In the genomic region with DNA sequence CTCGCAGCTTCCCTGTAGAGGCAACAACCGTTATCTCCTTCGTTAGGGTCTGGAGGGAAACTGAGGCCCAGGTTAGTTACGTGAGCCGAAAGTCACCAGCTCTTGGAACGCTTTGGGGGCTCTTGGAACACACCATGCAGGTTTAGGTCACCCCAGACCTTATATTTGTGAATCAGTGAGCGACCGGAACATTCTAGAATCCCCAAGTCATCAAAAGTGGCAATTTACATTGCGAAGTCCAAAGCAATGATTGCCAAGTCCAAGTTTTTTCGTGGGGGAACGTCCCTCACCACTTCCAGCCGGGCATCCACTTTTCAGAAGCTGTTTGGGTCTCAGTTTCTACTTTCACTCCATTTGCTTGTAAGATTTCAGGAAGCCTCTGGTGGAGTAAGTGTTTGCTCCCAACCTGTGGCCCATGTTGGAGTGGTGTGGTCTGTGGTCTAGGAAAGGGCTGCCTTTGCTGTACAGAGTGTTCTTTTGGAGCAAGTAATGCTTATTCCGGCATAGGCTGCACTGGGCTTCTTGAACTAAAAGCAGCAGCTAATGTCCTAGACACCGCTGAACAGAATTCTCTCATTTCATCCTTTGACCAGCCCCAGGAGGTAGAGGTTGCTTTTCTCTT, we compare ENCODE assay signal across 8 cellular contexts. TPM values are rescaled to one million over a fixed set of nuclear protein-coding genes. Genes with fewer than 3 reads are reported as not detected.
DNase-seq lines count a peak whose midpoint lies in the region; ATAC-seq and TF ChIP-seq lines count a peak whose summit lies in the region.

No MANE protein-coding gene starts in this region.

- no peak for DNase-seq in Caco-2
- DNase-seq in Panc1 (ENCODE audit: low read depth, low spot score): no peak
- DNase-seq in endodermal cell: peak; percentile 45
- no peak for DNase-seq in neural progenitor cell (ENCODE audit: low spot score)
- no peak for DNase-seq in NCI-H2196 (lab: John Stamatoyannopoulos, UW; ENCODE audit: unreplicated experiment)
- no peak for DNase-seq in middle frontal gyrus (ENCODE audit: extremely low spot score, low spot score)

- CTCF ChIA-PET in Caco-2 (lab: Charles Lee) (interaction anchor here (1.1 kb wide), 2 partner anchors 33 to 192 kb away, joined by 3 to 7 read pairs; a partner anchor contains a TSS), Panc1 (lab: Charles Lee) (interaction anchor here (1.0 kb wide), 1 partner anchor 190 kb away, joined by 4 read pairs; no protein-coding TSS in a partner anchor)

- 46 to 51% methylated on average over 12 to 14 of the region's 14 CpGs for WGBS in endodermal cell (ENCODE audit: insufficient coverage in 1 of 2, insufficient read length in 1 of 2), 2 experiments

- no peaks in the 10 kb centered on the region for H3K9me3 Mint-ChIP-seq in Caco-2 (ENCODE audit: unreplicated experiment)
- H3K9me3 Mint-ChIP-seq in endodermal cell: no peaks in the 10 kb centered on the region
- peaks cover 6% of the 10 kb centered on the region for H3K9me3 Mint-ChIP-seq in neural progenitor cell

- H3K27me3 ChIP-seq in Caco-2 (replicated peaks; ENCODE audit: control insufficient read depth, insufficient read depth, low read length) (no peaks in the 10 kb centered on the region), Panc1 (ENCODE audit: control insufficient read depth, insufficient read depth, low read length) (no peaks in the 10 kb centered on the region), endodermal cell (ENCODE audit: control insufficient read depth, insufficient read depth, low read length, poor library complexity, severe bottlenecking) (no peaks in the 10 kb centered on the region), neural progenitor cell (peaks cover 40% of the 10 kb centered on the region)

- H3K4me2 ChIP-seq in neural progenitor cell: peak overlapping the region; percentile 69

- no peaks in the 10 kb centered on the region for H3K79me2 ChIP-seq in neural progenitor cell (ENCODE audit: low read depth)

- H3K4me1 Mint-ChIP-seq in Caco-2 (ENCODE audit: low read depth, unreplicated experiment) (peaks cover 15% of the 10 kb centered on the region), endodermal cell (peaks cover 62% of the 10 kb centered on the region), neural progenitor cell (peaks cover 54% of the 10 kb centered on the region)

- H3K4me1 ChIP-seq in Caco-2 (peaks cover 32% of the 10 kb centered on the region), Panc1 (ENCODE audit: control insufficient read depth, insufficient read depth, low read length) (peaks cover 80% of the 10 kb centered on the region), endodermal cell (ENCODE audit: control insufficient read depth, insufficient read depth, low read length) (peaks cover 23% of the 10 kb centered on the region), neural progenitor cell (peaks cover 19% of the 10 kb centered on the region)

- BruUV-seq in Caco-2 (replicated peaks; lab: Mats Ljungman, UMichigan) (TSS peak; percentile 38), Panc1 (replicated peaks; lab: Mats Ljungman, UMichigan) (TSS peak; percentile 81)

- H3K4me3 Mint-ChIP-seq in Caco-2 (ENCODE audit: unreplicated experiment): peak overlapping the region; percentile 71
- peak overlapping the region; percentile 50 for H3K4me3 Mint-ChIP-seq in endodermal cell
- H3K4me3 Mint-ChIP-seq in neural progenitor cell: peak overlapping the region; percentile 82

- ATAC-seq in Panc1 (no peak), GM21423 (IDR thresholded peaks at IDR 0.05; ENCODE audit: unreplicated experiment) (no peak), HG02678 (IDR thresholded peaks at IDR 0.05; ENCODE audit: unreplicated experiment) (no peak)

- H3K4me3 ChIP-seq in Caco-2 (ENCODE audit: low read depth, low read length) (peak overlapping the region; percentile 76), Panc1 (ENCODE audit: low read depth in 2 of 2, low read length in 2 of 2) (peak overlapping the region; percentile 55 to 72), endodermal cell (ENCODE audit: low read length) (peak overlapping the region; percentile 72), neural progenitor cell (peak overlapping the region; percentile 56)

- H3K36me3 Mint-ChIP-seq in Caco-2 (ENCODE audit: insufficient read depth, unreplicated experiment): peaks cover 4% of the 10 kb centered on the region
- peaks cover 3% of the 10 kb centered on the region for H3K36me3 Mint-ChIP-seq in endodermal cell (ENCODE audit: low read depth)
- no peaks in the 10 kb centered on the region for H3K36me3 Mint-ChIP-seq in neural progenitor cell

- H3K27me3 Mint-ChIP-seq in Caco-2 (ENCODE audit: insufficient read depth, unreplicated experiment) (no peaks in the 10 kb centered on the region), endodermal cell (ENCODE audit: insufficient read depth) (no peaks in the 10 kb centered on the region), neural progenitor cell (ENCODE audit: insufficient read depth, low read depth) (peaks cover 4% of the 10 kb centered on the region)

- POLR2A ChIA-PET in Caco-2 (lab: Charles Lee) (interaction anchor here (0.5 to 0.9 kb wide), 2 partner anchors 35 to 42 kb away, joined by 3 to 4 read pairs; no protein-coding TSS in a partner anchor), Panc1 (lab: Charles Lee) (interaction anchor here (0.7 kb wide), 1 partner anchor 10 kb away, joined by 3 read pairs; no protein-coding TSS in a partner anchor)

- H3K27ac ChIP-seq in Panc1 (ENCODE audit: low read length) (peak overlapping the region; percentile 99), endodermal cell (ENCODE audit: low read depth, low read length) (peak overlapping the region; percentile 91), neural progenitor cell (no peak overlapping the region)

- no peaks in the 10 kb centered on the region for H3K9me3 ChIP-seq in Caco-2
- no peaks in the 10 kb centered on the region; the same call in 1 of the 2 replicates for H3K9me3 ChIP-seq in Panc1 (ENCODE audit: control insufficient read depth, insufficient read depth, low read depth, low read length)
- H3K9me3 ChIP-seq in endodermal cell (ENCODE audit: control insufficient read depth, low read length): no peaks in the 10 kb centered on the region
- no peaks in the 10 kb centered on the region for H3K9me3 ChIP-seq in neural progenitor cell (ENCODE audit: low read depth)

- peak overlapping the region; percentile 59 for H2AFZ ChIP-seq in neural progenitor cell (replicated peaks)

- peak overlapping the region; percentile 32 for H3K27ac Mint-ChIP-seq in Caco-2 (ENCODE audit: unreplicated experiment)
- peak overlapping the region; percentile 97 for H3K27ac Mint-ChIP-seq in endodermal cell
- peak overlapping the region; percentile 63 for H3K27ac Mint-ChIP-seq in neural progenitor cell

- no peaks in the 10 kb centered on the region for H4K20me1 ChIP-seq in neural progenitor cell (ENCODE audit: low read depth)

- H3K36me3 ChIP-seq in Caco-2 (ENCODE audit: control insufficient read depth, insufficient read depth, low read length) (no peaks in the 10 kb centered on the region), Panc1 (ENCODE audit: control insufficient read depth, insufficient read depth, low read length) (no peaks in the 10 kb centered on the region), endodermal cell (ENCODE audit: control insufficient read depth, insufficient read depth, low read length) (no peaks in the 10 kb centered on the region), neural progenitor cell (no peaks in the 10 kb centered on the region)

- H3F3A ChIP-seq in neural progenitor cell (ENCODE audit: low read depth): peaks cover 42% of the 10 kb centered on the region

- TF ChIP-seq CTCF in Caco-2 (IDR thresholded peaks at IDR 0.05; ENCODE audit: insufficient read depth in 1 of 2, low read depth in 1 of 2, low read length in 1 of 2, severe bottlenecking in 1 of 2, unreplicated experiment in 1 of 2) (no peak), Panc1 (IDR thresholded peaks at IDR 0.05) (no peak), endodermal cell (conservative IDR thresholded peaks at IDR 0.05) (no peak), neural progenitor cell (IDR thresholded peaks at IDR 0.05) (no peak)

- in situ Hi-C loops in Panc1 (cut with HindIII; ENCODE audit: low pct_unique_long_range_greater_than_20kb, low sequenced_read_pairs): no loop called here

- H3K9ac ChIP-seq in endodermal cell (ENCODE audit: extremely low read depth, low read length, poor library complexity, severe bottlenecking) (peak overlapping the region; percentile 69), neural progenitor cell (no peak overlapping the region)

- intact Hi-C loops in Caco-2 (cut with micrococcal nuclease; ENCODE audit: unreplicated experiment) (loop anchor here (1.0 to 2.0 kb wide), 3 partner anchors 33 to 205 kb away; a partner anchor contains a TSS), Panc1 (cut with micrococcal nuclease; ENCODE audit: unreplicated experiment) (loop anchor here (2.0 kb wide), 1 partner anchor 31 kb away; no protein-coding TSS in a partner anchor)

RNA-seq across cellular contexts. Expression of a gene that starts 32.8 kb away (rescaled TPM):
- total RNA-seq in Caco-2 (2022) (7.7 and 8.3 TPM in 2 replicates), Panc1 (2021; ENCODE audit: unreplicated experiment) (35.6 TPM), endodermal cell (100 to 1,000 TPM in 1 of 2 donors, 10 to 100 TPM in 1; 70.2 to 164 TPM), neural progenitor cell (ENCODE audit: low replicate concordance) (0.13 and 1.7 TPM in 2 replicates)
- 50.9 TPM for polyA plus RNA-seq in Panc1 (2012; ENCODE audit: insufficient read length)
- 27.0 TPM for polyA plus RNA-seq in endodermal cell (2013, experiment 1 of 2)
- polyA plus RNA-seq in endodermal cell (2013, experiment 2 of 2): 29.6 TPM

Comparison
In these comparisons a context has a peak if more than half of its experiments do, and no peak if none do; other contexts are left out.
1. H3K27ac Mint-ChIP-seq: peak in every context shown above with its lines; median percentile 97 in endodermal cell; 63 in neural progenitor cell; 32 in Caco-2.